ENCODE assay signal across 9 cellular contexts in the genomic region with DNA sequence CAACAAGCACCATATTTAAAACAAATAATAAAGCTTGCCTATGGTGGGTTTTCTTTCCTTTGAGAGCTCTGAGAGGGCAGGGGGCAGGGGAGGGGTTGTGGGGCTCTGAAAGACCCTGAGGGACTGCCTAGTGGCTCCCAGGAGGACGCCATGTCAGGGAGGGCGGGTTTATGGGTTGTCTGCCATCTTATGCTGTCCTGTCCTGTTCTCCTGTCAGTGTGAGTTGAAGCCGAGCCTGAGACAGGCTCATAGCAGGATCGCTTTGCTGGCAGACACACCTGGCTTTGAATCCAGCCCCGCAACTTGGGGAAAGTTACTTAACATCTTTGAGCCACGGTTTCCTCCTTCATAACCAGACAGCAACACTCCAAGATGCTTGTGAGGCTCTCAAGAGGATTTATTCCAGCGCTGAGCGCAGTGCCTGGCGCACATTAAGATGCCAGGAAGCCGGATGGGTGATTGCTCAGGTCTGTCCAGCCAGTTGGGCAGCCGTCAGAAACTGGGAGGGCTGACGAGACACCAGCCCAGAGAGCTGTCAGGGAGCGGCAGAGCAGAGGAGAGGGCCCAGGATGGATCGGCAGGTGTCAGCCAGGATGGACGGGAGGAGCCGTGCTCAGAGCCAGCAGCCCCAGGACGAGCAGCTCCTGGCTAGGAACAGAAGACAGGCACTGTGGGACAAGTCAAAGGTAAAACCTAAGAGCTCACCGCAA. TPM values are rescaled to one million over a fixed set of nuclear protein-coding genes. Genes with fewer than 3 reads are reported as not detected.
DNase-seq lines count a peak whose midpoint lies in the region; ATAC-seq, FAIRE-seq and TF ChIP-seq lines count a peak whose summit lies in the region.
"Had no signal": no experiment of that assay in that cellular context is flagged by ENCODE, and none has a peak within 500 bp of the region (broad histone marks: within the 10 kb centered on the region; RNA-seq: fewer than 3 reads in every experiment).

No MANE protein-coding gene starts in this region.

- peaks cover 95% of the 10 kb centered on the region for H3K4me1 Mint-ChIP-seq in activated naive CD8-positive, alpha-beta T cell treated with anti-CD3 and anti-CD28 coated beads, Interleukin-2, amount 50 U/mL, for 24 hours
- peaks cover 96% of the 10 kb centered on the region for H3K4me1 Mint-ChIP-seq in stimulated activated naive CD8-positive, alpha-beta T cell treated with anti-CD3 and anti-CD28 coated beads, Interleukin-15, amount 100 ng/mL, for 72 hours

- H3K27me3 ChIP-seq in HUES6 (ENCODE audit: control insufficient read depth, insufficient read depth, low read length) (no peaks in the 10 kb centered on the region), HepG2 (ENCODE audit: control insufficient read depth in 1 of 2, insufficient read depth in 2 of 2, low read length in 2 of 2) (no peaks in the 10 kb centered on the region)

- peak overlapping the region; percentile 96 for H3K27ac Mint-ChIP-seq in activated naive CD8-positive, alpha-beta T cell treated with anti-CD3 and anti-CD28 coated beads, Interleukin-2, amount 50 U/mL, for 24 hours
- H3K27ac Mint-ChIP-seq in stimulated activated naive CD8-positive, alpha-beta T cell treated with anti-CD3 and anti-CD28 coated beads, Interleukin-15, amount 100 ng/mL, for 72 hours = peak overlapping the region; percentile 94 to 97

- peak overlapping the region; percentile 20; the same call in 1 of the 2 replicates for H3K27ac ChIP-seq in HUES6 (ENCODE audit: low read depth, low read length)
- H3K27ac ChIP-seq in HepG2 (ENCODE audit: extremely low read length, insufficient read depth, low read length) = peak overlapping the region; percentile 71

- H3K4me2 ChIP-seq in HepG2 (ENCODE audit: low read depth, low read length) = peak overlapping the region; percentile 88

- no peak for FAIRE-seq in HepG2 (lab: Jason Lieb, UNC)
- FAIRE-seq: TTC549 had no signal

- H3K9me3 ChIP-seq in HUES6 (ENCODE audit: control insufficient read depth, insufficient read depth, low read depth, low read length) (no peaks in the 10 kb centered on the region), HepG2 (ENCODE audit: low read length) (no peaks in the 10 kb centered on the region)

- peaks cover 11% of the 10 kb centered on the region for H3K36me3 Mint-ChIP-seq in activated naive CD8-positive, alpha-beta T cell treated with anti-CD3 and anti-CD28 coated beads, Interleukin-2, amount 50 U/mL, for 24 hours (ENCODE audit: low read depth)

- H3K27me3 Mint-ChIP-seq in activated naive CD8-positive, alpha-beta T cell treated with anti-CD3 and anti-CD28 coated beads, Interleukin-2, amount 50 U/mL, for 24 hours = no peaks in the 10 kb centered on the region
- no peaks in the 10 kb centered on the region for H3K27me3 Mint-ChIP-seq in stimulated activated naive CD8-positive, alpha-beta T cell treated with anti-CD3 and anti-CD28 coated beads, Interleukin-15, amount 100 ng/mL, for 72 hours

- H3K79me2 ChIP-seq in HepG2 (ENCODE audit: insufficient read depth, low read length) = peaks cover 6% of the 10 kb centered on the region

- in situ Hi-C loops in HepG2 (cut with HindIII; ENCODE audit: extremely low pct_ligation_motif_present, low pct_unique_long_range_greater_than_20kb) = no loop called here

- intact Hi-C loops in HepG2 (cut with micrococcal nuclease; ENCODE audit: unreplicated experiment) = no loop called here

- H3K4me3 ChIP-seq in HUES6 (ENCODE audit: low read depth, low read length) (no peak overlapping the region), HepG2 (replicated peaks in 1 of 3; ENCODE audit: insufficient read depth in 1 of 3, low read depth in 2 of 3, low read length in 3 of 3) (peak overlapping the region; percentile 58 to 69 (median 61))

- no peak for DNase-seq in activated naive CD8-positive, alpha-beta T cell treated with anti-CD3 and anti-CD28 coated beads, Interleukin-2, amount 50 U/mL, for 24 hours
- DNase-seq in HepG2 (ENCODE audit: low spot score) = no peak
- peak in 1 of 2 donors; percentile 21 for DNase-seq in stimulated activated naive CD8-positive, alpha-beta T cell treated with anti-CD3 and anti-CD28 coated beads, Interleukin-15, amount 100 ng/mL, for 72 hours
- DNase-seq in HuH-7 (ENCODE audit: low spot score) = no peak
- no peak for DNase-seq in DMS 273 treated with DMSO at 0.1 percent for 48 hours (lab: John Stamatoyannopoulos, UW)
- no peak for DNase-seq in activated CD4-positive, CD25-positive, alpha-beta regulatory T cell (lab: John Stamatoyannopoulos, UW)

- 95% methylated on average over 14 of the region's 18 CpGs for WGBS in HepG2 (ENCODE audit: low lambda C conversion rate)

- CTCF ChIA-PET in HepG2 (lab: Yijun Ruan, JAX; ENCODE audit: low intra/inter-chr PET ratio, low total read pairs) = no interaction called here

- H3K4me3 Mint-ChIP-seq in activated naive CD8-positive, alpha-beta T cell treated with anti-CD3 and anti-CD28 coated beads, Interleukin-2, amount 50 U/mL, for 24 hours = peak overlapping the region; percentile 88
- peak overlapping the region; percentile 89 to 95 for H3K4me3 Mint-ChIP-seq in stimulated activated naive CD8-positive, alpha-beta T cell treated with anti-CD3 and anti-CD28 coated beads, Interleukin-15, amount 100 ng/mL, for 72 hours

- no peak overlapping the region for H2AFZ ChIP-seq in HepG2 (ENCODE audit: low read length)

- TF ChIP-seq CTCF in HepG2 (CRISPR knock-in tag; IDR thresholded peaks at IDR 0.05) = no peak

- H3K4me1 ChIP-seq in HUES6 (ENCODE audit: control insufficient read depth, insufficient read depth, low read length) = peaks cover 11% of the 10 kb centered on the region; the same call in 1 of the 2 replicates
- peaks cover 34% of the 10 kb centered on the region for H3K4me1 ChIP-seq in HepG2 (ENCODE audit: insufficient read depth, low read length)

- no TSS peak for BruUV-seq in HepG2 (replicated peaks; lab: Mats Ljungman, UMichigan)

- H4K20me1 ChIP-seq in HepG2 (ENCODE audit: insufficient read depth, low read length) = peaks cover 3% of the 10 kb centered on the region; the same call in 1 of the 2 replicates

- TF ChIP-seq RAD21 in HepG2 (CRISPR knock-in tag; IDR thresholded peaks at IDR 0.05) = no peak

- no peaks in the 10 kb centered on the region for H3K36me3 ChIP-seq in HUES6 (ENCODE audit: control insufficient read depth, insufficient read depth, low read length)
- H3K36me3 ChIP-seq in HepG2 (replicated peaks in 1 of 2; ENCODE audit: control insufficient read depth in 1 of 2, insufficient read depth in 2 of 2, low read length in 2 of 2) = peaks cover 1 to 2% of the 10 kb centered on the region in 2 experiments; a peak in 1 of 5 replicates

- H3K9me3 Mint-ChIP-seq in activated naive CD8-positive, alpha-beta T cell treated with anti-CD3 and anti-CD28 coated beads, Interleukin-2, amount 50 U/mL, for 24 hours = no peaks in the 10 kb centered on the region
- H3K9me3 Mint-ChIP-seq in stimulated activated naive CD8-positive, alpha-beta T cell treated with anti-CD3 and anti-CD28 coated beads, Interleukin-15, amount 100 ng/mL, for 72 hours = no peaks in the 10 kb centered on the region

- TF ChIP-seq EP300 in HepG2 (IDR thresholded peaks at IDR 0.05; ENCODE audit: low read depth in 2 of 2, low read length in 2 of 2) (no peak), HepG2 (CRISPR knock-in tag; IDR thresholded peaks at IDR 0.05; ENCODE audit: borderline replicate concordance) (no peak)

- POLR2A ChIA-PET in HepG2 (lab: Yijun Ruan, JAX) = no interaction called here

- ATAC-seq in activated naive CD8-positive, alpha-beta T cell treated with anti-CD3 and anti-CD28 coated beads, Interleukin-2, amount 50 U/mL, for 24 hours = no peak
- ATAC-seq in HepG2 = peak; percentile 6; the same call in 2 of the 3 replicates
- no peak for ATAC-seq in stimulated activated naive CD8-positive, alpha-beta T cell treated with anti-CD3 and anti-CD28 coated beads, Interleukin-15, amount 100 ng/mL, for 72 hours
- no peak for ATAC-seq in HG03135 (IDR thresholded peaks at IDR 0.05; ENCODE audit: unreplicated experiment)

- H3K9ac ChIP-seq in HUES6 (ENCODE audit: low read length) (no peak overlapping the region), HepG2 (ENCODE audit: insufficient read depth, low read depth, low read length) (peak overlapping the region; percentile 55; the same call in 1 of the 2 replicates)

- TF ChIP-seq POLR2A in HepG2 (IDR thresholded peaks at IDR 0.05; ENCODE audit: insufficient read depth in 1 of 2, low read depth in 2 of 2, low read length in 2 of 2) = no peak

TF ChIP-seq in HepG2, 621 proteins besides CTCF, POLR2A, EP300 and RAD21 (continues in another document):
- TF ChIP-seq NONO (IDR thresholded peaks at IDR 0.05) (no peak), NONO (CRISPR knock-in tag; conservative IDR thresholded peaks at IDR 0.05) (0 out of 2 replicates have a peak, but pooled peaks have one; percentile 12)

RNA-seq across cellular contexts. Expression of a gene that starts 36.8 kb away (rescaled TPM):
- not detected in 2 replicates for total RNA-seq in HepG2 (2016; rRNA removed; fragmentation: Illumina TruSeq; extraction: Trizol)
- not detected in 2 replicates for total RNA-seq in HepG2 (2016; cell fraction: cytosol; rRNA removed; fragmentation: Illumina TruSeq; extraction: Trizol; ENCODE audit: low read depth)
- total RNA-seq in HepG2 (2016; cell fraction: insoluble cytoplasmic fraction; rRNA removed; fragmentation: Illumina TruSeq; extraction: Trizol) = not detected in 2 replicates
- total RNA-seq in HepG2 (2016; cell fraction: membrane; rRNA removed; fragmentation: Illumina TruSeq; extraction: Trizol) = not detected in 2 replicates
- not detected in 2 replicates for total RNA-seq in HepG2 (2016; cell fraction: nucleus; rRNA removed; fragmentation: Illumina TruSeq; extraction: Trizol)
- polyA plus RNA-seq in HepG2 (2011; rRNA removed) = not detected in 2 replicates
- polyA plus RNA-seq in HepG2 (2011; cell fraction: cytosol; rRNA removed) = not detected in 2 replicates
- not detected in 2 replicates for polyA plus RNA-seq in HepG2 (2011; cell fraction: nucleus; rRNA removed)
- polyA plus RNA-seq in HepG2 (2012) = not detected in 2 replicates
- not detected in 2 replicates for polyA plus RNA-seq in HepG2 (2016; cell fraction: cytosol; fragmentation: Illumina TruSeq; extraction: Trizol; ENCODE audit: low read depth)
- not detected in 2 replicates for polyA plus RNA-seq in HepG2 (2016; cell fraction: insoluble cytoplasmic fraction; fragmentation: Illumina TruSeq; extraction: Trizol; ENCODE audit: low read depth)
- not detected in 2 replicates for polyA plus RNA-seq in HepG2 (2016; cell fraction: membrane; fragmentation: Illumina TruSeq; extraction: Trizol; ENCODE audit: low read depth)
- polyA plus RNA-seq in HepG2 (2016; cell fraction: nucleus; fragmentation: Illumina TruSeq; extraction: Trizol; ENCODE audit: insufficient read depth, low read depth) = not detected in 2 replicates
- polyA minus RNA-seq in HepG2 (2011; rRNA and poly(A)+ RNA removed; ENCODE audit: low replicate concordance) = not detected in 2 replicates
- polyA minus RNA-seq in HepG2 (2011; cell fraction: cytosol; rRNA and poly(A)+ RNA removed) = not detected in 2 replicates
- polyA minus RNA-seq in HepG2 (2011; cell fraction: nucleus; rRNA and poly(A)+ RNA removed) = not detected in 2 replicates
